ENCODE assay signal across 11 cellular contexts in the genomic region with DNA sequence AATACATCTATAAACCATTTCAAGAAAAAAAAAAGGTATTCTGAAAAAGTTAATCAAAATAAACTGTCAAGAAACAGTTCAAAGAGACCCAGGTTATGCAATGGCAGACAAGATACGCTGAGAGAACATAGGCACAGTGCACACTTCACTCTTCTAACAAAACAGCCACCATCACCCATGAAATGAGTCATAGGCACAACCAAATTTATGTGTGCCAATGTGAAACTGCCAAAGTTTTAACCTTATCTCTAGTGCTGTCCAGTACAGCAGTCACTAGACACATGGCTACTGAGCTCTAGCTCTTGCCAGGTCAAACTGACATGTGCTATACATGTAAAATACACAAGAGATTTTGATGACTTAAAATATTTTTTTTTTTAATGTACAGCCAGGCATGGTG. TPM values are rescaled to one million over a fixed set of nuclear protein-coding genes. Genes with fewer than 3 reads are reported as not detected.
DNase-seq lines count a peak whose midpoint lies in the region; ATAC-seq and TF ChIP-seq lines count a peak whose summit lies in the region.
"Had no signal": no experiment of that assay in that cellular context is flagged by ENCODE, and none has a peak within 500 bp of the region (broad histone marks: within the 10 kb centered on the region; RNA-seq: fewer than 3 reads in every experiment).

No MANE protein-coding gene starts in this region.

- H3K36me3 Mint-ChIP-seq in CD4-positive, alpha-beta memory T cell = peaks cover 0 to 1% of the 10 kb centered on the region in 2 donors
- H3K36me3 Mint-ChIP-seq in activated naive CD8-positive, alpha-beta T cell treated with anti-CD3 and anti-CD28 coated beads, Interleukin-2, amount 50 U/mL, for 24 hours (ENCODE audit: low read depth) = peaks cover 5% of the 10 kb centered on the region

- CTCF ChIA-PET in CD4-positive, alpha-beta memory T cell (lab: Charles Lee; ENCODE audit: partially characterized antibody) = interaction anchor here (1.3 kb wide), 1 partner anchor 9 kb away, joined by 4 read pairs; no protein-coding TSS in a partner anchor

- peaks cover 30% of the 10 kb centered on the region for H3K4me1 ChIP-seq in CD4-positive, alpha-beta memory T cell (ENCODE audit: insufficient read depth, low read length)

- no peak for TF ChIP-seq CTCF in NB4 (IDR thresholded peaks at IDR 0.05; ENCODE audit: low read depth, low read length)

- peak overlapping the region in 7 of 8 donors; percentile 2 to 67 (median 41) for H3K4me3 Mint-ChIP-seq in CD4-positive, alpha-beta memory T cell
- peak overlapping the region; percentile 69 for H3K4me3 Mint-ChIP-seq in activated naive CD8-positive, alpha-beta T cell treated with anti-CD3 and anti-CD28 coated beads, Interleukin-2, amount 50 U/mL, for 24 hours

- no peaks in the 10 kb centered on the region for H3K36me3 ChIP-seq in CD4-positive, alpha-beta memory T cell (ENCODE audit: insufficient read depth, low read length)

- no peak for TF ChIP-seq POLR2A in NB4 (IDR thresholded peaks at IDR 0.05; ENCODE audit: extremely low read depth, insufficient read length)

- H3K27ac ChIP-seq in CD4-positive, alpha-beta memory T cell (ENCODE audit: low read depth, low read length) = no peak overlapping the region
- H3K27ac ChIP-seq: body of pancreas had no signal

- H3K9me3 Mint-ChIP-seq in CD4-positive, alpha-beta memory T cell = no peaks in the 10 kb centered on the region
- H3K9me3 Mint-ChIP-seq in activated naive CD8-positive, alpha-beta T cell treated with anti-CD3 and anti-CD28 coated beads, Interleukin-2, amount 50 U/mL, for 24 hours = no peaks in the 10 kb centered on the region

- ATAC-seq in GM18873 (IDR thresholded peaks at IDR 0.05; ENCODE audit: low FRiP score, unreplicated experiment) = peak; percentile 33
- peak; percentile 37 for ATAC-seq in activated naive CD8-positive, alpha-beta T cell treated with anti-CD3 and anti-CD28 coated beads, Interleukin-2, amount 50 U/mL, for 24 hours
- ATAC-seq: body of pancreas had no signal

- no peak overlapping the region for H3K4me3 ChIP-seq in CD4-positive, alpha-beta memory T cell (ENCODE audit: low read length in 2 of 2)
- peak overlapping the region; percentile 25 for H3K4me3 ChIP-seq in NB4 (ENCODE audit: low read depth, low read length)

- H3K4me1 Mint-ChIP-seq in CD4-positive, alpha-beta memory T cell = peaks cover 19 to 34% (median 29%) of the 10 kb centered on the region in 4 donors
- H3K4me1 Mint-ChIP-seq in activated naive CD8-positive, alpha-beta T cell treated with anti-CD3 and anti-CD28 coated beads, Interleukin-2, amount 50 U/mL, for 24 hours = peaks cover 31% of the 10 kb centered on the region

- H3K27me3 Mint-ChIP-seq in CD4-positive, alpha-beta memory T cell = no peaks in the 10 kb centered on the region
- H3K27me3 Mint-ChIP-seq in activated naive CD8-positive, alpha-beta T cell treated with anti-CD3 and anti-CD28 coated beads, Interleukin-2, amount 50 U/mL, for 24 hours = no peaks in the 10 kb centered on the region

- H3K27ac Mint-ChIP-seq in CD4-positive, alpha-beta memory T cell = peak overlapping the region; percentile 29 to 84 (median 63)
- H3K27ac Mint-ChIP-seq in activated naive CD8-positive, alpha-beta T cell treated with anti-CD3 and anti-CD28 coated beads, Interleukin-2, amount 50 U/mL, for 24 hours = peak overlapping the region; percentile 39

- intact Hi-C loops in CD4-positive, alpha-beta memory T cell (cut with micrococcal nuclease) = loop anchor here (5.0 kb wide), 1 partner anchor 592 kb away; a partner anchor contains a TSS

- peak in 1 of 5 donors; percentile 13 for DNase-seq in CD4-positive, alpha-beta memory T cell
- DNase-seq in NB4 (ENCODE audit: low read depth) = peak; percentile 48
- DNase-seq in activated naive CD8-positive, alpha-beta T cell treated with anti-CD3 and anti-CD28 coated beads, Interleukin-2, amount 50 U/mL, for 24 hours = no peak
- DNase-seq in NCI-H1436 (lab: John Stamatoyannopoulos, UW) = no peak
- no peak for DNase-seq in Ammon's horn (ENCODE audit: low spot score)
- no peak for DNase-seq in Kasumi-1 (lab: John Stamatoyannopoulos, UW)
- DNase-seq in effector CD4-positive, alpha-beta T cell = no peak
- DNase-seq: body of pancreas, mesenchymal stem cell, NCI-H226 had no signal

- POLR2A ChIA-PET in CD4-positive, alpha-beta memory T cell (lab: Charles Lee; ENCODE audit: partially characterized antibody) = interaction anchor here (2.0 to 4.6 kb wide), 4 partner anchors 9 to 281 kb away, joined by 4 to 58 read pairs (median 10); a partner anchor contains a TSS

- no peaks in the 10 kb centered on the region for H3K9me3 ChIP-seq in CD4-positive, alpha-beta memory T cell (ENCODE audit: control insufficient read depth in 1 of 2, low read length in 2 of 2)
- H3K9me3 ChIP-seq: body of pancreas had no signal

- no peaks in the 10 kb centered on the region for H3K27me3 ChIP-seq in CD4-positive, alpha-beta memory T cell (ENCODE audit: insufficient read depth, low read length)
- H3K27me3 ChIP-seq: body of pancreas had no signal

RNA-seq across cellular contexts. Expression of a gene that starts 1.4 kb away (rescaled TPM):
- 10 to 100 TPM; 20.1 to 21.6 TPM for total RNA-seq in CD4-positive, alpha-beta memory T cell
- 1 to 10 TPM; 2.9 to 9.3 TPM for polyA plus RNA-seq in CD4-positive, alpha-beta memory T cell

RNA-seq across cellular contexts. Expression of a gene that starts 15.3 kb away (rescaled TPM):
- total RNA-seq in CD4-positive, alpha-beta memory T cell = under 1 TPM; 0.30 to 0.84 TPM
- polyA plus RNA-seq in CD4-positive, alpha-beta memory T cell = under 1 TPM in 1 of 2 donors, not detected in 1; 0.09 TPM
- total RNA-seq: body of pancreas had no signal
